Comparison of ENCODE assay signal across 19 cellular contexts in the genomic region with DNA sequence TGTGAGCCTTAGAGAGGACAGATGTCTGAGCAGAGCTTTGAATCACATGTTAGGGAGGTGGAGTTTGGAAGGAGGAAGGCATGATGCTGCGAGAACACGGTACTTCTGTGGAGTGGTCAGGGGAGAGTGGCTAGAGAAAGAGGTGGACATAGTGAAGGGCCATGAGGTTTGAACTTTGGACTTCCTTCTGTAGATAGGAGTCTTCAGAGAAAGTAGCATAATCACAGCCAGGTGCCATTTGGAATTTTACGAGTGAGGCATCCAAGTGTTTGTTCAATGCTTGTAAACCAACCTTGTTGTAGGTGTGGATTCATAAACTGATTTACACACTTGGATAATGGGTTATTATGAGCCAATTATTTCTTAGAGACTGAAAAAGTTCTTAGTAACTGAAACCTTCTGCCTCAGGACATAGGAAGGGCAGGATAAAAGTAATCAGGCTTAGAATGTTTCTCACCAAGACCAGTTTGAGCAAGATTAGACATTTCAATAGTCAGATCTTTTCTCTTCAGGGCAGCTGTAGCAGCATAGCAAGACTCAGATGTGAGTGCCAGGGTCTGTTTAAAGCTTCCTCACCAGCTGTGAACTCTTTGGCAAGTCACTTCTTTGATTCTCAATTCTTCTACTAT.
A peak's percentile ranks its signal among the peaks of the same experiment; 100 is the strongest.
DNase-seq lines count a peak whose midpoint lies in the region; ATAC-seq and TF ChIP-seq lines count a peak whose summit lies in the region.
"Had no signal": no experiment of that assay in that cellular context is flagged by ENCODE, and none has a peak within 500 bp of the region (broad histone marks: within the 10 kb centered on the region; RNA-seq: fewer than 3 reads in every experiment).

No MANE protein-coding gene starts in this region.

- H3K4me1 Mint-ChIP-seq in CD14-positive monocyte = peaks cover 6% of the 10 kb centered on the region

- no peak overlapping the region for H3K4me3 Mint-ChIP-seq in CD14-positive monocyte
- H3K4me3 Mint-ChIP-seq: activated CD4-positive, alpha-beta T cell treated with anti-CD3 and anti-CD28 coated beads, Interleukin-2, amount 10 ng/mL, durations not matched to agents 24 days and 14 days; stimulated activated naive CD8-positive, alpha-beta T cell treated with anti-CD3 and anti-CD28 coated beads, Interleukin-15, amount 100 ng/mL, for 72 hours had no signal

- no peak overlapping the region for H3K4me2 ChIP-seq in PC-3 (ENCODE audit: low read length)
- no peak overlapping the region for H3K4me2 ChIP-seq in hepatocyte

- H3K9me3 ChIP-seq in PC-3 (ENCODE audit: low read length) (no peaks in the 10 kb centered on the region), hepatocyte (ENCODE audit: low read depth) (no peaks in the 10 kb centered on the region), ascending aorta (no peaks in the 10 kb centered on the region)
- H3K9me3 ChIP-seq: tibial artery had no signal

- WGBS in hepatocyte (ENCODE audit: low lambda C conversion rate, missing lambda C conversion rate) = 57% methylated on average over 3 of the region's 3 CpGs

- H3K9ac ChIP-seq in PC-3 (ENCODE audit: low read length) = no peak overlapping the region

- H2AFZ ChIP-seq in PC-3 (ENCODE audit: low read length) = no peak overlapping the region
- H2AFZ ChIP-seq in hepatocyte = no peak overlapping the region

- H3K4me3 ChIP-seq in PC-3 (ENCODE audit: low read length) = no peak overlapping the region
- no peak overlapping the region for H3K4me3 ChIP-seq in hepatocyte
- no peak overlapping the region for H3K4me3 ChIP-seq in ascending aorta
- no peak overlapping the region for H3K4me3 ChIP-seq in H7 (ENCODE audit: insufficient read depth, low read depth, low read length)
- H3K4me3 ChIP-seq: tibial artery had no signal

- H3K27ac ChIP-seq in PC-3 (ENCODE audit: low read length) = no peak overlapping the region
- H3K27ac ChIP-seq in hepatocyte = peak overlapping the region; percentile 55
- no peak overlapping the region for H3K27ac ChIP-seq in ascending aorta
- H3K27ac ChIP-seq: tibial artery, VCaP had no signal

- no peaks in the 10 kb centered on the region for H3F3A ChIP-seq in PC-3 (ENCODE audit: low read length, unreplicated experiment)

- H3K36me3 ChIP-seq in PC-3 (ENCODE audit: low read depth, low read length) (no peaks in the 10 kb centered on the region), hepatocyte (replicated peaks; ENCODE audit: insufficient read depth, low read depth) (no peaks in the 10 kb centered on the region), ascending aorta (no peaks in the 10 kb centered on the region), H7 (replicated peaks; ENCODE audit: control insufficient read depth, insufficient read depth, low read length) (no peaks in the 10 kb centered on the region)
- H3K36me3 ChIP-seq: tibial artery had no signal

- CTCF ChIA-PET in PC-3 (lab: Charles Lee) = no interaction called here

- ATAC-seq in PC-3 = peak; percentile 20; the same call in 1 of the 2 replicates
- ATAC-seq: activated naive CD4-positive, alpha-beta T cell treated with anti-CD3 and anti-CD28 coated beads, Interleukin-2, amount 50 U/mL, for 72 hours; left lobe of liver; stimulated activated naive CD8-positive, alpha-beta T cell treated with anti-CD3 and anti-CD28 coated beads, Interleukin-15, amount 100 ng/mL, for 72 hours had no signal

- H3K36me3 Mint-ChIP-seq in CD14-positive monocyte = no peaks in the 10 kb centered on the region

- no peak overlapping the region for H3K27ac Mint-ChIP-seq in CD14-positive monocyte
- H3K27ac Mint-ChIP-seq: activated CD4-positive, alpha-beta T cell treated with anti-CD3 and anti-CD28 coated beads, Interleukin-2, amount 10 ng/mL, durations not matched to agents 24 days and 14 days; activated naive CD4-positive, alpha-beta T cell treated with anti-CD3 and anti-CD28 coated beads, Interleukin-2, amount 50 U/mL, for 72 hours; progenitor cell of endocrine pancreas; stimulated activated naive CD8-positive, alpha-beta T cell treated with anti-CD3 and anti-CD28 coated beads, Interleukin-15, amount 100 ng/mL, for 72 hours had no signal

- H3K9me2 ChIP-seq in PC-3 (replicated peaks; ENCODE audit: low read length) (no peaks in the 10 kb centered on the region), hepatocyte (replicated peaks; ENCODE audit: insufficient read depth) (no peaks in the 10 kb centered on the region)

- H3K27me3 ChIP-seq in PC-3 (ENCODE audit: low read length) (no peaks in the 10 kb centered on the region), hepatocyte (no peaks in the 10 kb centered on the region), ascending aorta (no peaks in the 10 kb centered on the region), H7 (ENCODE audit: control insufficient read depth, insufficient read depth, low read length) (no peaks in the 10 kb centered on the region)
- H3K27me3 ChIP-seq: tibial artery had no signal

- DNase-seq in DMS153 (lab: John Stamatoyannopoulos, UW) (peak; percentile 19), DMS153 treated with DMSO at 0.1 percent for 48 hours (lab: John Stamatoyannopoulos, UW; ENCODE audit: unreplicated experiment) (no peak), PC-3 (no peak), hepatocyte (ENCODE audit: low spot score) (peak; percentile 46), renal cortical epithelial cell (ENCODE audit: low read depth) (peak; percentile 79), CD14-positive monocyte (ENCODE audit: low spot score) (no peak), ascending aorta (ENCODE audit: low spot score in 2 of 2) (no peak), H7 (no peak)
- DNase-seq: 8988T; activated CD4-positive, alpha-beta T cell treated with anti-CD3 and anti-CD28 coated beads, Interleukin-2, amount 10 ng/mL, durations not matched to agents 24 days and 14 days; central memory CD4-positive, alpha-beta T cell; NCI-H1694 treated with DMSO at 0.1 percent for 48 hours; NCI-H526 treated with DMSO at 0.1 percent for 48 hours; stimulated activated naive CD8-positive, alpha-beta T cell treated with anti-CD3 and anti-CD28 coated beads, Interleukin-15, amount 100 ng/mL, for 72 hours; tibial artery had no signal

- peaks cover 5 to 15% (median 8%) of the 10 kb centered on the region in 7 donors for H3K9me3 Mint-ChIP-seq in CD14-positive monocyte
- H3K9me3 Mint-ChIP-seq: activated CD4-positive, alpha-beta T cell treated with anti-CD3 and anti-CD28 coated beads, Interleukin-2, amount 10 ng/mL, durations not matched to agents 24 days and 14 days had no signal

- BruUV-seq in PC-3 (replicated peaks; lab: Mats Ljungman, UMichigan) = no TSS peak

- peaks cover 0 to 1% (median 0%) of the 10 kb centered on the region in 3 donors for H3K27me3 Mint-ChIP-seq in CD14-positive monocyte (ENCODE audit: low read depth in 3 of 3)
- H3K27me3 Mint-ChIP-seq: activated CD4-positive, alpha-beta T cell treated with anti-CD3 and anti-CD28 coated beads, Interleukin-2, amount 10 ng/mL, durations not matched to agents 24 days and 14 days; progenitor cell of endocrine pancreas; stimulated activated naive CD8-positive, alpha-beta T cell treated with anti-CD3 and anti-CD28 coated beads, Interleukin-15, amount 100 ng/mL, for 72 hours had no signal

- intact Hi-C loops in PC-3 (cut with micrococcal nuclease) (no loop called here), CD14-positive monocyte (cut with micrococcal nuclease) (no loop called here), ascending aorta (cut with DNase I) (no loop called here)

- H3K79me2 ChIP-seq in PC-3 (ENCODE audit: low read length) (no peaks in the 10 kb centered on the region), hepatocyte (no peaks in the 10 kb centered on the region)

- H4K20me1 ChIP-seq in PC-3 (ENCODE audit: low read length) (no peaks in the 10 kb centered on the region), hepatocyte (ENCODE audit: insufficient read depth, poor library complexity, severe bottlenecking) (no peaks in the 10 kb centered on the region)

- TF ChIP-seq CTCF in PC-3 (conservative IDR thresholded peaks at IDR 0.05; ENCODE audit: low read depth, low read length) = no peak
- no peak for TF ChIP-seq CTCF in hepatocyte (IDR thresholded peaks at IDR 0.05; ENCODE audit: poor library complexity)
- no peak for TF ChIP-seq CTCF in CD14-positive monocyte (IDR thresholded peaks at IDR 0.05)
- TF ChIP-seq CTCF in ascending aorta (IDR thresholded peaks at IDR 0.05) = no peak

- H3K4me1 ChIP-seq in PC-3 (ENCODE audit: insufficient read depth, low read length) (peaks cover 17% of the 10 kb centered on the region), hepatocyte (ENCODE audit: insufficient read depth) (peaks cover 15% of the 10 kb centered on the region), ascending aorta (peaks cover 2 to 15% of the 10 kb centered on the region in 2 donors)

- POLR2A ChIA-PET in PC-3 (lab: Charles Lee; ENCODE audit: unreplicated experiment) = no interaction called here

Comparison
In these comparisons a context has a peak if more than half of its experiments do, and no peak if none do; other contexts are left out.
1. DNase-seq: peak in DMS153 (single experiment), hepatocyte (single experiment) and renal cortical epithelial cell (single experiment); none in DMS153 treated with DMSO at 0.1 percent for 48 hours (single experiment), PC-3 (single experiment), CD14-positive monocyte (single experiment), ascending aorta (0 of 2) and H7 (single experiment).